34 cellular contexts compared by ENCODE assay signal in the genomic region with DNA sequence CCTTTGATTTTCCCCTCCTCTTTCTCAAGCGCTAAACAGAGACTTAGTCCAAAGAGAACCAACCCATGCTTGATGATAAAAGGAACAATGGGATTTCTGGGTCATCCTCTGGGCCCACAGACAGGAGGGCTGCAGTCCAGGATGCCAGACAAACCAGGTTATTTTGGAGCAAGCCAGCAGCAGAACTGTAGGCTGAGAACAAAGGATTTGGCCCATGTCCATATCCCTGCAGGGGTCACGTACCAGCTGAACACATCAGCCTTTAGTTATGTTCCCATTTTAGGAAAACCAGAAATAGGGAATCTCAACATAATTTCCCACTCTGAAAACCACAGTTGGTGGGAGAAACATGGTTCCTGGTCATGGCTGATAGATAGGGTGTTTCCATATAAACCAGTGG.
DNase-seq lines count a peak whose midpoint lies in the region; ATAC-seq and TF ChIP-seq lines count a peak whose summit lies in the region.
"Had no signal": no experiment of that assay in that cellular context is flagged by ENCODE, and none has a peak within 500 bp of the region (broad histone marks: within the 10 kb centered on the region; RNA-seq: fewer than 3 reads in every experiment).

No MANE protein-coding gene starts in this region.

- TF ChIP-seq CTCF in neural progenitor cell (IDR thresholded peaks at IDR 0.05) (no peak), HFFc6 (IDR thresholded peaks at IDR 0.05) (no peak)

- no peaks in the 10 kb centered on the region for H3K79me2 ChIP-seq in neural progenitor cell (ENCODE audit: low read depth)
- H3K79me2 ChIP-seq: parathyroid adenoma had no signal

- POLR2A ChIA-PET in HEK293T (lab: Yijun Ruan, JAX), result no interaction called here
- POLR2A ChIA-PET in activated CD4-positive, alpha-beta memory T cell treated with anti-CD3 and anti-CD28 coated beads, Interleukin-2, amount 10 ng/mL, durations not matched to agents 7 days and 5 days (lab: Charles Lee), result no interaction called here

- H3K27me3 ChIP-seq in neural progenitor cell, result no peaks in the 10 kb centered on the region
- H3K27me3 ChIP-seq: gastroesophageal sphincter, right atrium auricular region, testis had no signal

- no peak overlapping the region for H3K9ac ChIP-seq in neural progenitor cell
- H3K9ac ChIP-seq: parathyroid adenoma had no signal

- ATAC-seq in GM21529 (IDR thresholded peaks at IDR 0.05; ENCODE audit: unreplicated experiment), result no peak
- ATAC-seq: gastroesophageal sphincter; HepG2; Panc1; stimulated activated naive CD8-positive, alpha-beta T cell treated with anti-CD3 and anti-CD28 coated beads, Interleukin-15, Interleukin-2, amounts not matched to agents 100 U/mL and 50 U/mL, for 24 hours had no signal

- H3K9me3 ChIP-seq in neural progenitor cell (ENCODE audit: low read depth), result no peaks in the 10 kb centered on the region
- H3K9me3 ChIP-seq: Caco-2, gastroesophageal sphincter, right atrium auricular region, testis had no signal

- no peaks in the 10 kb centered on the region for H3F3A ChIP-seq in neural progenitor cell (ENCODE audit: low read depth)

- H3K4me3 ChIP-seq in neural progenitor cell, result no peak overlapping the region
- H3K4me3 ChIP-seq: gastroesophageal sphincter, right atrium auricular region, testis had no signal

- H3K9me3 Mint-ChIP-seq in neural progenitor cell, result no peaks in the 10 kb centered on the region
- peaks cover 59% of the 10 kb centered on the region for H3K9me3 Mint-ChIP-seq in HFFc6
- H3K9me3 Mint-ChIP-seq in activated CD4-positive, alpha-beta memory T cell treated with anti-CD3 and anti-CD28 coated beads, Interleukin-2, amount 10 ng/mL, durations not matched to agents 7 days and 5 days, result peaks cover 1% of the 10 kb centered on the region
- H3K9me3 Mint-ChIP-seq: activated naive CD4-positive, alpha-beta T cell treated with anti-CD3 and anti-CD28 coated beads, Interleukin-2, amount 50 U/mL, for 24 hours; activated T-helper 2 cell treated with anti-CD3 and anti-CD28 coated beads, Interferon-gamma antibody, Interleukin-2, Interleukin-4, amounts not matched to agents 10 μg/mL and 5 μg/mL and 100 μg/mL, durations not matched to agents 14 hours and 24 hours and 36 hours; H9; memory B cell had no signal

- H3K4me2 ChIP-seq in neural progenitor cell, result no peak overlapping the region

- no peaks in the 10 kb centered on the region for H3K36me3 ChIP-seq in neural progenitor cell
- H3K36me3 ChIP-seq: gastroesophageal sphincter, right atrium auricular region had no signal

- H3K36me3 Mint-ChIP-seq in neural progenitor cell (no peaks in the 10 kb centered on the region), HFFc6 (ENCODE audit: low read depth) (no peaks in the 10 kb centered on the region)
- no peaks in the 10 kb centered on the region for H3K36me3 Mint-ChIP-seq in activated CD4-positive, alpha-beta memory T cell treated with anti-CD3 and anti-CD28 coated beads, Interleukin-2, amount 10 ng/mL, durations not matched to agents 7 days and 5 days (ENCODE audit: low read depth)
- H3K36me3 Mint-ChIP-seq: activated naive CD4-positive, alpha-beta T cell treated with anti-CD3 and anti-CD28 coated beads, Interleukin-2, amount 50 U/mL, for 24 hours; immature natural killer cell; memory B cell had no signal

- H3K4me1 Mint-ChIP-seq in neural progenitor cell, result peaks cover 53% of the 10 kb centered on the region
- H3K4me1 Mint-ChIP-seq in HFFc6 (ENCODE audit: low read depth), result no peaks in the 10 kb centered on the region
- no peaks in the 10 kb centered on the region for H3K4me1 Mint-ChIP-seq in activated CD4-positive, alpha-beta memory T cell treated with anti-CD3 and anti-CD28 coated beads, Interleukin-2, amount 10 ng/mL, durations not matched to agents 7 days and 5 days
- H3K4me1 Mint-ChIP-seq: activated naive CD4-positive, alpha-beta T cell treated with anti-CD3 and anti-CD28 coated beads, Interleukin-2, amount 50 U/mL, for 24 hours; immature natural killer cell; memory B cell had no signal

- peaks cover 15% of the 10 kb centered on the region for H3K27me3 Mint-ChIP-seq in neural progenitor cell (ENCODE audit: insufficient read depth, low read depth)
- H3K27me3 Mint-ChIP-seq in HFFc6 (ENCODE audit: insufficient read depth), result no peaks in the 10 kb centered on the region
- H3K27me3 Mint-ChIP-seq in activated CD4-positive, alpha-beta memory T cell treated with anti-CD3 and anti-CD28 coated beads, Interleukin-2, amount 10 ng/mL, durations not matched to agents 7 days and 5 days, result no peaks in the 10 kb centered on the region
- H3K27me3 Mint-ChIP-seq: activated naive CD4-positive, alpha-beta T cell treated with anti-CD3 and anti-CD28 coated beads, Interleukin-2, amount 50 U/mL, for 24 hours; memory B cell had no signal

- no peak overlapping the region for H3K27ac ChIP-seq in neural progenitor cell
- H3K27ac ChIP-seq: gastroesophageal sphincter, parathyroid adenoma, right atrium auricular region, testis, VCaP had no signal

- CTCF ChIA-PET in HEK293T (lab: Yijun Ruan, JAX), result no interaction called here
- CTCF ChIA-PET in activated CD4-positive, alpha-beta memory T cell treated with anti-CD3 and anti-CD28 coated beads, Interleukin-2, amount 10 ng/mL, durations not matched to agents 7 days and 5 days (lab: Charles Lee), result no interaction called here

- peak overlapping the region; percentile 16 for H3K27ac Mint-ChIP-seq in neural progenitor cell
- H3K27ac Mint-ChIP-seq in HFFc6, result no peak overlapping the region
- H3K27ac Mint-ChIP-seq in activated CD4-positive, alpha-beta memory T cell treated with anti-CD3 and anti-CD28 coated beads, Interleukin-2, amount 10 ng/mL, durations not matched to agents 7 days and 5 days, result no peak overlapping the region
- H3K27ac Mint-ChIP-seq: activated naive CD4-positive, alpha-beta T cell treated with anti-CD3 and anti-CD28 coated beads, Interleukin-2, amount 50 U/mL, for 24 hours; activated T-helper 2 cell treated with anti-CD3 and anti-CD28 coated beads, Interferon-gamma antibody, Interleukin-2, Interleukin-4, amounts not matched to agents 10 μg/mL and 5 μg/mL and 100 μg/mL, durations not matched to agents 14 hours and 24 hours and 36 hours; H9; immature natural killer cell; memory B cell had no signal

- H3K4me3 Mint-ChIP-seq in neural progenitor cell (no peak overlapping the region), HFFc6 (no peak overlapping the region)
- H3K4me3 Mint-ChIP-seq in activated CD4-positive, alpha-beta memory T cell treated with anti-CD3 and anti-CD28 coated beads, Interleukin-2, amount 10 ng/mL, durations not matched to agents 7 days and 5 days, result no peak overlapping the region
- H3K4me3 Mint-ChIP-seq: activated naive CD4-positive, alpha-beta T cell treated with anti-CD3 and anti-CD28 coated beads, Interleukin-2, amount 50 U/mL, for 24 hours; H9; immature natural killer cell; memory B cell had no signal

- DNase-seq in HEK293T (ENCODE audit: extremely low spot score) (peak; percentile 2), NCI-H2081 treated with DMSO at 0.1 percent for 48 hours (lab: John Stamatoyannopoulos, UW) (peak; percentile 41), RPMI7951 (ENCODE audit: low read depth) (peak; percentile 86), neural progenitor cell (ENCODE audit: low spot score) (no peak), HFFc6 (no peak), T-helper 9 cell (no peak)
- DNase-seq in activated CD4-positive, alpha-beta memory T cell treated with anti-CD3 and anti-CD28 coated beads, Interleukin-2, amount 10 ng/mL, durations not matched to agents 7 days and 5 days, result no peak
- DNase-seq: activated CD4-positive, alpha-beta T cell treated with anti-CD3 and anti-CD28 coated beads for 4 hours; amniotic stem cell; C1 segment of cervical spinal cord; Caco-2; DMS79; effector CD4-positive, alpha-beta T cell; GF-D8; H9; hypothalamus; immature natural killer cell; NCI-H1694; NCI-H2171 treated with DMSO at 0.1 percent for 48 hours; NCI-H524; stimulated activated CD4-positive, alpha-beta T cell treated with anti-CD3 and anti-CD28 coated beads, Interleukin-1b, Interleukin-23, amount 100 ng/mL, for 48 hours; stimulated activated naive CD8-positive, alpha-beta T cell treated with anti-CD3 and anti-CD28 coated beads, Interleukin-15, Interleukin-2, amounts not matched to agents 100 U/mL and 50 U/mL, for 24 hours; T1000; testis had no signal

- H3K4me1 ChIP-seq in neural progenitor cell, result peaks cover 33% of the 10 kb centered on the region
- H3K4me1 ChIP-seq: Caco-2, gastroesophageal sphincter, parathyroid adenoma, right atrium auricular region, testis had no signal

- no peaks in the 10 kb centered on the region for H4K20me1 ChIP-seq in neural progenitor cell (ENCODE audit: low read depth)

- no peak overlapping the region for H2AFZ ChIP-seq in neural progenitor cell (replicated peaks)
- H2AFZ ChIP-seq: parathyroid adenoma had no signal

TF ChIP-seq in HEK293T, 16 proteins besides CTCF, POLR2A, EP300 and RAD21:
- TF ChIP-seq HDGF (IDR thresholded peaks at IDR 0.05; ENCODE audit: borderline replicate concordance) (no peak), L3MBTL2 (conservative IDR thresholded peaks at IDR 0.05) (no peak), ELF4 (IDR thresholded peaks at IDR 0.05) (no peak), FOXK2 (IDR thresholded peaks at IDR 0.05) (no peak), ARNT (IDR thresholded peaks at IDR 0.05) (no peak), LEF1 (IDR thresholded peaks at IDR 0.05; ENCODE audit: borderline replicate concordance) (no peak), ZNF384 (IDR thresholded peaks at IDR 0.05) (no peak), FOXM1 (IDR thresholded peaks at IDR 0.05; ENCODE audit: borderline replicate concordance) (no peak), CTBP1 (IDR thresholded peaks at IDR 0.05; ENCODE audit: borderline replicate concordance) (no peak), NFRKB (IDR thresholded peaks at IDR 0.05) (no peak), SP1 (IDR thresholded peaks at IDR 0.05) (no peak)
- TF ChIP-seq, protein P1, sequence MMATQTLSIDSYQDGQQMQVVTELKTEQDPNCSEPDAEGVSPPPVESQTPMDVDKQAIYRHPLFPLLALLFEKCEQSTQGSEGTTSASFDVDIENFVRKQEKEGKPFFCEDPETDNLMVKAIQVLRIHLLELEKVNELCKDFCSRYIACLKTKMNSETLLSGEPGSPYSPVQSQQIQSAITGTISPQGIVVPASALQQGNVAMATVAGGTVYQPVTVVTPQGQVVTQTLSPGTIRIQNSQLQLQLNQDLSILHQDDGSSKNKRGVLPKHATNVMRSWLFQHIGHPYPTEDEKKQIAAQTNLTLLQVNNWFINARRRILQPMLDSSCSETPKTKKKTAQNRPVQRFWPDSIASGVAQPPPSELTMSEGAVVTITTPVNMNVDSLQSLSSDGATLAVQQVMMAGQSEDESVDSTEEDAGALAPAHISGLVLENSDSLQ (IDR thresholded peaks at IDR 0.05), result no peak
TF ChIP-seq in HEK293T: peak in this region for 0.

Comparison
In these comparisons a context has a peak if more than half of its experiments do, and no peak if none do; other contexts are left out.
1. DNase-seq: peak in HEK293T (single experiment), NCI-H2081 treated with DMSO at 0.1 percent for 48 hours (single experiment) and RPMI7951 (single experiment); none in neural progenitor cell (single experiment), HFFc6 (single experiment), activated CD4-positive, alpha-beta memory T cell treated with anti-CD3 and anti-CD28 coated beads, Interleukin-2, amount 10 ng/mL, durations not matched to agents 7 days and 5 days (single experiment) and T-helper 9 cell (single experiment).